19 cellular contexts compared by ENCODE assay signal in genomic region chr10:132386419-132386831, GRCh38. TPM values are rescaled to one million over a fixed set of nuclear protein-coding genes. Genes with fewer than 3 reads are reported as not detected.
DNase-seq lines count a peak whose midpoint lies in the region; ATAC-seq and TF ChIP-seq lines count a peak whose summit lies in the region.
"Had no signal": no experiment of that assay in that cellular context is flagged by ENCODE, and none has a peak within 500 bp of the region (broad histone marks: within the 10 kb centered on the region; RNA-seq: fewer than 3 reads in every experiment).

No MANE protein-coding gene starts in this region.

- no peak overlapping the region for H3K27ac Mint-ChIP-seq in activated naive CD8-positive, alpha-beta T cell treated with anti-CD3 and anti-CD28 coated beads, Interleukin-2, amount 10 ng/mL, durations not matched to agents 7 days and 5 days
- no peak overlapping the region for H3K27ac Mint-ChIP-seq in activated naive CD8-positive, alpha-beta T cell treated with anti-CD3 and anti-CD28 coated beads, Interleukin-2, amount 50 U/mL, for 24 hours

- peaks cover 1% of the 10 kb centered on the region for H3K36me3 Mint-ChIP-seq in activated naive CD8-positive, alpha-beta T cell treated with anti-CD3 and anti-CD28 coated beads, Interleukin-2, amount 10 ng/mL, durations not matched to agents 7 days and 5 days
- no peaks in the 10 kb centered on the region for H3K36me3 Mint-ChIP-seq in activated naive CD8-positive, alpha-beta T cell treated with anti-CD3 and anti-CD28 coated beads, Interleukin-2, amount 50 U/mL, for 24 hours (ENCODE audit: low read depth)
- H3K36me3 Mint-ChIP-seq: CD8-positive, alpha-beta memory T cell had no signal

- no peak for TF ChIP-seq CTCF in RWPE2 (IDR thresholded peaks at IDR 0.05; ENCODE audit: poor library complexity, severe bottlenecking)
- no peak for TF ChIP-seq CTCF in mucosa of descending colon (IDR thresholded peaks at IDR 0.05)
- TF ChIP-seq CTCF in upper lobe of right lung (IDR thresholded peaks at IDR 0.05) = no peak

- no peak overlapping the region for H3K4me3 ChIP-seq in RWPE2 (ENCODE audit: severe bottlenecking)
- no peak overlapping the region for H3K4me3 ChIP-seq in mucosa of descending colon
- no peak overlapping the region for H3K4me3 ChIP-seq in upper lobe of right lung
- H3K4me3 ChIP-seq: heart left ventricle, thoracic aorta had no signal

- POLR2A ChIA-PET in activated naive CD8-positive, alpha-beta T cell treated with anti-CD3 and anti-CD28 coated beads, Interleukin-2, amount 10 ng/mL, durations not matched to agents 7 days and 5 days (lab: Charles Lee) = interaction anchor here (0.9 kb wide), 1 partner anchor 61 kb away, joined by 3 read pairs; no protein-coding TSS in a partner anchor

- H3K4me1 Mint-ChIP-seq in activated naive CD8-positive, alpha-beta T cell treated with anti-CD3 and anti-CD28 coated beads, Interleukin-2, amount 10 ng/mL, durations not matched to agents 7 days and 5 days = peaks cover 17% of the 10 kb centered on the region
- peaks cover 15% of the 10 kb centered on the region for H3K4me1 Mint-ChIP-seq in activated naive CD8-positive, alpha-beta T cell treated with anti-CD3 and anti-CD28 coated beads, Interleukin-2, amount 50 U/mL, for 24 hours

- no peaks in the 10 kb centered on the region for H3K27me3 Mint-ChIP-seq in activated naive CD8-positive, alpha-beta T cell treated with anti-CD3 and anti-CD28 coated beads, Interleukin-2, amount 10 ng/mL, durations not matched to agents 7 days and 5 days
- peaks cover 3% of the 10 kb centered on the region for H3K27me3 Mint-ChIP-seq in activated naive CD8-positive, alpha-beta T cell treated with anti-CD3 and anti-CD28 coated beads, Interleukin-2, amount 50 U/mL, for 24 hours
- H3K27me3 Mint-ChIP-seq: CD8-positive, alpha-beta memory T cell had no signal

- H3K27me3 ChIP-seq in RWPE2 (ENCODE audit: insufficient read depth, poor library complexity, severe bottlenecking) (no peaks in the 10 kb centered on the region), upper lobe of right lung (no peaks in the 10 kb centered on the region)

- H3K36me3 ChIP-seq in RWPE2 (ENCODE audit: low read depth) = no peaks in the 10 kb centered on the region
- H3K36me3 ChIP-seq in mucosa of descending colon (ENCODE audit: low read depth) = no peaks in the 10 kb centered on the region
- no peaks in the 10 kb centered on the region for H3K36me3 ChIP-seq in upper lobe of right lung
- H3K36me3 ChIP-seq: heart left ventricle, thoracic aorta had no signal

- ATAC-seq in activated naive CD8-positive, alpha-beta T cell treated with anti-CD3 and anti-CD28 coated beads, Interleukin-2, amount 10 ng/mL, durations not matched to agents 7 days and 5 days (ENCODE audit: low read depth) = no peak
- no peak for ATAC-seq in activated naive CD8-positive, alpha-beta T cell treated with anti-CD3 and anti-CD28 coated beads, Interleukin-2, amount 50 U/mL, for 24 hours
- ATAC-seq in RWPE2 (ENCODE audit: low read depth) = no peak
- ATAC-seq in mucosa of descending colon = no peak
- no peak for ATAC-seq in upper lobe of right lung
- ATAC-seq in GM19463 (IDR thresholded peaks at IDR 0.05; ENCODE audit: unreplicated experiment) = no peak
- no peak for ATAC-seq in HG02852 (IDR thresholded peaks at IDR 0.05; ENCODE audit: unreplicated experiment)

- no peaks in the 10 kb centered on the region for H3K9me3 Mint-ChIP-seq in activated naive CD8-positive, alpha-beta T cell treated with anti-CD3 and anti-CD28 coated beads, Interleukin-2, amount 10 ng/mL, durations not matched to agents 7 days and 5 days
- H3K9me3 Mint-ChIP-seq in activated naive CD8-positive, alpha-beta T cell treated with anti-CD3 and anti-CD28 coated beads, Interleukin-2, amount 50 U/mL, for 24 hours = no peaks in the 10 kb centered on the region
- H3K9me3 Mint-ChIP-seq: CD8-positive, alpha-beta memory T cell had no signal

- no peaks in the 10 kb centered on the region for H3K9me3 ChIP-seq in RWPE2 (ENCODE audit: severe bottlenecking)
- H3K9me3 ChIP-seq in mucosa of descending colon = no peaks in the 10 kb centered on the region
- no peaks in the 10 kb centered on the region for H3K9me3 ChIP-seq in upper lobe of right lung
- H3K9me3 ChIP-seq: thoracic aorta had no signal

- intact Hi-C loops in mucosa of descending colon (cut with DNase I, micrococcal nuclease) (loop anchor here (5.0 to 10.0 kb wide), 4 partner anchors 66 to 248 kb away; partner anchors contain the start of gene INPP5A (in 1 of the 2)), upper lobe of right lung (cut with DNase I) (no loop called here)

- peak; percentile 33 for DNase-seq in activated naive CD8-positive, alpha-beta T cell treated with anti-CD3 and anti-CD28 coated beads, Interleukin-2, amount 10 ng/mL, durations not matched to agents 7 days and 5 days
- no peak for DNase-seq in activated naive CD8-positive, alpha-beta T cell treated with anti-CD3 and anti-CD28 coated beads, Interleukin-2, amount 50 U/mL, for 24 hours
- DNase-seq in RWPE2 (ENCODE audit: low spot score) (peak; percentile 52), mucosa of descending colon (peak in 2 of 3 donors; percentile 31 to 40), upper lobe of right lung (peak; percentile 59), superior temporal gyrus (ENCODE audit: extremely low spot score) (no peak)
- DNase-seq: activated CD4-positive, alpha-beta T cell treated with anti-CD3 and anti-CD28 coated beads, Interleukin-2, amount 50 U/mL, for 48 hours; activated T-cell treated with anti-CD3 and anti-CD28 coated beads, Interleukin-2, amount 50 U/mL, for 48 hours; cortex of kidney; KG1; NCI-H1048; NCI-H2029; nucleus accumbens; stimulated activated CD4-positive, alpha-beta T cell treated with anti-CD3 and anti-CD28 coated beads, Interleukin-12 subunit alpha, Interleukin-12 subunit beta, amount 100 ng/mL, for 4 hours had no signal

- H3K4me1 ChIP-seq in RWPE2 (ENCODE audit: insufficient read depth, poor library complexity, severe bottlenecking) (no peaks in the 10 kb centered on the region), mucosa of descending colon (ENCODE audit: low read depth) (peaks cover 10% of the 10 kb centered on the region), upper lobe of right lung (peaks cover 10% of the 10 kb centered on the region)

- H3K4me3 Mint-ChIP-seq in activated naive CD8-positive, alpha-beta T cell treated with anti-CD3 and anti-CD28 coated beads, Interleukin-2, amount 10 ng/mL, durations not matched to agents 7 days and 5 days = no peak overlapping the region
- no peak overlapping the region for H3K4me3 Mint-ChIP-seq in activated naive CD8-positive, alpha-beta T cell treated with anti-CD3 and anti-CD28 coated beads, Interleukin-2, amount 50 U/mL, for 24 hours

- H3K27ac ChIP-seq in RWPE2 (ENCODE audit: poor library complexity, severe bottlenecking) = no peak overlapping the region
- H3K27ac ChIP-seq in upper lobe of right lung = no peak overlapping the region
- H3K27ac ChIP-seq: heart left ventricle, thoracic aorta had no signal

RNA-seq across cellular contexts. Expression of gene PWWP2B, which starts 10.6 kb away (rescaled TPM):
- total RNA-seq in activated naive CD8-positive, alpha-beta T cell treated with anti-CD3 and anti-CD28 coated beads, Interleukin-2, amount 10 ng/mL, durations not matched to agents 7 days and 5 days = 10 to 100 TPM; 16.6 to 17.1 TPM
- total RNA-seq in mucosa of descending colon = 10 to 100 TPM; 37.7 to 55.6 (median 41.7) TPM
- total RNA-seq in upper lobe of right lung = 26.0 TPM

RNA-seq across cellular contexts. Expression of gene LRRC27, which starts 54.4 kb away (rescaled TPM):
- 1 to 10 TPM; 4.7 to 6.3 TPM for total RNA-seq in activated naive CD8-positive, alpha-beta T cell treated with anti-CD3 and anti-CD28 coated beads, Interleukin-2, amount 10 ng/mL, durations not matched to agents 7 days and 5 days
- 10 to 100 TPM in 2 of 3 donors, 1 to 10 TPM in 1; 6.9 to 12.2 (median 11.1) TPM for total RNA-seq in mucosa of descending colon
- 6.3 TPM for total RNA-seq in upper lobe of right lung

Comparison
In these comparisons a context has a peak if more than half of its experiments do, and no peak if none do; other contexts are left out.
1. DNase-seq: peak in activated naive CD8-positive, alpha-beta T cell treated with anti-CD3 and anti-CD28 coated beads, Interleukin-2, amount 10 ng/mL, durations not matched to agents 7 days and 5 days (single experiment), RWPE2 (single experiment), mucosa of descending colon (2 of 3) and upper lobe of right lung (single experiment); none in activated naive CD8-positive, alpha-beta T cell treated with anti-CD3 and anti-CD28 coated beads, Interleukin-2, amount 50 U/mL, for 24 hours (single experiment) and superior temporal gyrus (single experiment).